ENCODE assay signal across 2 cellular contexts in genomic region chr17:14318906-14319205, GRCh38.
TF ChIP-seq lines count a peak whose summit lies in the region.

No MANE protein-coding gene starts in this region.

TF ChIP-seq in H1, 55 proteins besides CTCF, POLR2A, EP300 and RAD21:
- TF ChIP-seq SIX5 (IDR thresholded peaks at IDR 0.05; ENCODE audit: low read depth, low read length) (no peak), TCF12 (IDR thresholded peaks at IDR 0.05; ENCODE audit: low read depth, low read length) (no peak), JUN (IDR thresholded peaks at IDR 0.05; ENCODE audit: low read depth, low read length) (no peak), CBX5 (IDR thresholded peaks at IDR 0.05; ENCODE audit: low read depth, low read length) (no peak), USF2 (IDR thresholded peaks at IDR 0.05; ENCODE audit: low read length) (no peak), CBX8 (IDR thresholded peaks at IDR 0.05; ENCODE audit: borderline replicate concordance, low read depth, low read length) (no peak), SRF (IDR thresholded peaks at IDR 0.05; ENCODE audit: low read depth, low read length) (no peak), CTBP2 (IDR thresholded peaks at IDR 0.05; ENCODE audit: borderline replicate concordance, insufficient read depth, insufficient read length, low read length) (no peak), EGR1 (IDR thresholded peaks at IDR 0.05; ENCODE audit: borderline replicate concordance, low read depth, low read length) (no peak), ATF3 (IDR thresholded peaks at IDR 0.05; ENCODE audit: insufficient read depth, low read depth, low read length) (no peak), HDAC2 (IDR thresholded peaks at IDR 0.05; ENCODE audit: borderline replicate concordance in 1 of 2, low read depth in 2 of 2, low read length in 2 of 2) (no peak), RBBP5 (IDR thresholded peaks at IDR 0.05; ENCODE audit: borderline replicate concordance, low read depth, low read length) (no peak), SUZ12 (IDR thresholded peaks at IDR 0.05; ENCODE audit: low read length) (no peak)
TF ChIP-seq in H1: peak in this region for 0.

TF ChIP-seq in SK-N-SH treated with all-trans-retinoic acid at 6 μM for 48 hours, 23 proteins besides CTCF, POLR2A, EP300 and RAD21:
- TF ChIP-seq BACH2 (CRISPR knock-in tag; IDR thresholded peaks at IDR 0.05; ENCODE audit: borderline replicate concordance) (no peak), RARB (CRISPR knock-in tag; IDR thresholded peaks at IDR 0.05) (no peak), GLIS3 (CRISPR knock-in tag; IDR thresholded peaks at IDR 0.05) (no peak), TCF4 (CRISPR knock-in tag; IDR thresholded peaks at IDR 0.05; ENCODE audit: borderline replicate concordance) (no peak), PATZ1 (CRISPR knock-in tag; IDR thresholded peaks at IDR 0.05; ENCODE audit: borderline replicate concordance) (no peak)
